In genomic region chr7:33392143-33392542, GRCh38 we compare ENCODE assay signal across 15 cellular contexts.
A peak's percentile ranks its signal among the peaks of the same experiment; 100 is the strongest.
DNase-seq lines count a peak whose midpoint lies in the region; ATAC-seq lines count a peak whose summit lies in the region.
"Had no signal": no experiment of that assay in that cellular context is flagged by ENCODE, and none has a peak within 500 bp of the region (broad histone marks: within the 10 kb centered on the region; RNA-seq: fewer than 3 reads in every experiment).

No MANE protein-coding gene starts in this region.

- intact Hi-C loops in sciatic nerve (cut with DNase I): no loop called here

- ATAC-seq in stimulated activated naive CD8-positive, alpha-beta T cell treated with anti-CD3 and anti-CD28 coated beads, Interleukin-15, Interleukin-2, amounts not matched to agents 100 U/mL and 50 U/mL, for 24 hours: no peak
- no peak for ATAC-seq in HG03432 (IDR thresholded peaks at IDR 0.05; ENCODE audit: unreplicated experiment)
- no peak for ATAC-seq in sciatic nerve
- ATAC-seq: left lobe of liver had no signal

- peak; percentile 99 for DNase-seq in DMS53 treated with DMSO at 0.1 percent for 48 hours (lab: John Stamatoyannopoulos, UW; ENCODE audit: unreplicated experiment)
- DNase-seq in NCI-H2029 (lab: John Stamatoyannopoulos, UW): peak; percentile 97
- DNase-seq in NCI-H526 treated with DMSO at 0.1 percent for 48 hours (lab: John Stamatoyannopoulos, UW): peak; percentile 29
- DNase-seq in glomerular visceral epithelial cell (ENCODE audit: extremely low spot score): peak; percentile 19
- DNase-seq in UCSD-AML1 (lab: John Stamatoyannopoulos, UW; ENCODE audit: unreplicated experiment): no peak
- DNase-seq in stimulated activated naive CD8-positive, alpha-beta T cell treated with anti-CD3 and anti-CD28 coated beads, Interleukin-15, Interleukin-2, amounts not matched to agents 100 U/mL and 50 U/mL, for 24 hours: no peak
- DNase-seq in sciatic nerve (ENCODE audit: low spot score): no peak
- DNase-seq: activated effector memory CD4-positive, alpha-beta T cell treated with anti-CD3 and anti-CD28 coated beads, Interleukin-2, amount 50 U/mL, for 16 hours; anterior cingulate cortex; Calu3; ovary; SIG-M5; stomach had no signal

Comparison
In these comparisons a context has a peak if more than half of its experiments do, and no peak if none do; other contexts are left out.
1. DNase-seq: peak in DMS53 treated with DMSO at 0.1 percent for 48 hours (single experiment), NCI-H2029 (single experiment), NCI-H526 treated with DMSO at 0.1 percent for 48 hours (single experiment) and glomerular visceral epithelial cell (single experiment); none in UCSD-AML1 (single experiment), stimulated activated naive CD8-positive, alpha-beta T cell treated with anti-CD3 and anti-CD28 coated beads, Interleukin-15, Interleukin-2, amounts not matched to agents 100 U/mL and 50 U/mL, for 24 hours (single experiment) and sciatic nerve (single experiment).